ENCODE assay signal across 1 cellular context in the genomic region with DNA sequence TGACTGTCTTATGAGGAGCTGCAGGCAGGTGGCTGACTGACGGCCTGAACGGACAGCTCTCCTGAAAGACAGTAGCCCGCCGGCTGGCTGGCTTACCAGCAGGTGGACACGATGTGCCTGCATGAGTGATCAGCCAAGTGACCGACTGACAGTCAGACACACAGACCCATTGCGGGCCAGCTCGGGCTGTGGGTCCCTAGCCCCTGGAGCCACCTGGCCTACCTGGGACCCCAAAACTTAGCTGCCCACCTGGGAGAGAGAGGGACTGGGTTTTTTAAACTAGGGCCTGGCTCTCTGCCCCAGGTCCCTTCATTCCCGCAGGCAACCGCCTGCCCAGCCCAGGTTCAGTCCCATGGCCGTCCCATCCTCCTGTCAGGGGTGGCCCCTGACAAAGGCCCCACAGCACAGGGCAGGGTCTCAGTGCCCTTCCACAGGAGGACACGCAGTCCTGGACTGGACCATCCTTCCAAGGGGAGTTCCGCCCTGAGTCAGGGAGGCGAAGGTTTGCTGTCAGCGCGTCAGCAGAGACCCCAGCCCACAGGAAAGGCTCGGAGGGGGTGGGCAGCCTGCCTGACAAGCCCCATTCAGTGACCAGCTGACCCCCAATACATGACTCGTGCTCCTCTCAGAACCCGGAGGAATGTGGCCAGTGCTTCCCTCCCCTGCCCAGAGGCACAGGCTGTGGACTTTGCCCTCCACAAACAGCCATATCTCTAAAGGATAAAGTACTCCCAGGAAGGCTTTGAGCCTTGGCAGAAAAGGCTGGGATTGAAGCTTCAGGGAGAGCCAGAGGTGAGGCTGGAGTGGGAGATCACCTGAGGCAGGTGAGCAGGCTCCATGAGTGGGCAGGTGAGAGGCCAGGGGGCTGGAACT.
TF ChIP-seq lines count a peak whose summit lies in the region.

No MANE protein-coding gene starts in this region.

TF ChIP-seq in HepG2, 621 proteins besides CTCF, POLR2A, EP300 and RAD21 (continued from another document and continues in another):
- TF ChIP-seq, protein P1, sequence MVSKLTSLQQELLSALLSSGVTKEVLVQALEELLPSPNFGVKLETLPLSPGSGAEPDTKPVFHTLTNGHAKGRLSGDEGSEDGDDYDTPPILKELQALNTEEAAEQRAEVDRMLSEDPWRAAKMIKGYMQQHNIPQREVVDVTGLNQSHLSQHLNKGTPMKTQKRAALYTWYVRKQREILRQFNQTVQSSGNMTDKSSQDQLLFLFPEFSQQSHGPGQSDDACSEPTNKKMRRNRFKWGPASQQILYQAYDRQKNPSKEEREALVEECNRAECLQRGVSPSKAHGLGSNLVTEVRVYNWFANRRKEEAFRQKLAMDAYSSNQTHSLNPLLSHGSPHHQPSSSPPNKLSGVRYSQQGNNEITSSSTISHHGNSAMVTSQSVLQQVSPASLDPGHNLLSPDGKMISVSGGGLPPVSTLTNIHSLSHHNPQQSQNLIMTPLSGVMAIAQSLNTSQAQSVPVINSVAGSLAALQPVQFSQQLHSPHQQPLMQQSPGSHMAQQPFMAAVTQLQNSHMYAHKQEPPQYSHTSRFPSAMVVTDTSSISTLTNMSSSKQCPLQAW (CRISPR knock-in tag; IDR thresholded peaks at IDR 0.05), result peak; percentile 28; the same call in 1 of the 2 replicates
- TF ChIP-seq TBX2 (CRISPR knock-in tag; IDR thresholded peaks at IDR 0.05; ENCODE audit: borderline replicate concordance), result peak; percentile 61
- no peak for TF ChIP-seq ZNF160 (CRISPR knock-in tag; IDR thresholded peaks at IDR 0.05)
- TF ChIP-seq FOXA3 (CRISPR knock-in tag; IDR thresholded peaks at IDR 0.05), result peak; percentile 77
- TF ChIP-seq, protein P2, sequence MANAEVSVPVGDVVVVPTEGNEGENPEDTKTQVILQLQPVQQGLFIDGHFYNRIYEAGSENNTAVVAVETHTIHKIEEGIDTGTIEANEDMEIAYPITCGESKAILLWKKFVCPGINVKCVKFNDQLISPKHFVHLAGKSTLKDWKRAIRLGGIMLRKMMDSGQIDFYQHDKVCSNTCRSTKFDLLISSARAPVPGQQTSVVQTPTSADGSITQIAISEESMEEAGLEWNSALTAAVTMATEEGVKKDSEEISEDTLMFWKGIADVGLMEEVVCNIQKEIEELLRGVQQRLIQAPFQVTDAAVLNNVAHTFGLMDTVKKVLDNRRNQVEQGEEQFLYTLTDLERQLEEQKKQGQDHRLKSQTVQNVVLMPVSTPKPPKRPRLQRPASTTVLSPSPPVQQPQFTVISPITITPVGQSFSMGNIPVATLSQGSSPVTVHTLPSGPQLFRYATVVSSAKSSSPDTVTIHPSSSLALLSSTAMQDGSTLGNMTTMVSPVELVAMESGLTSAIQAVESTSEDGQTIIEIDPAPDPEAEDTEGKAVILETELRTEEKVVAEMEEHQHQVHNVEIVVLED (CRISPR knock-in tag; IDR thresholded peaks at IDR 0.05; ENCODE audit: borderline replicate concordance), result 0 out of 2 replicates have a peak, but pooled peaks have one; percentile 33
- peak; percentile 68 for TF ChIP-seq FOXO1 (CRISPR knock-in tag; IDR thresholded peaks at IDR 0.05)
- no peak for TF ChIP-seq HOXA7 (CRISPR knock-in tag; IDR thresholded peaks at IDR 0.05)
- TF ChIP-seq TGIF2 (CRISPR knock-in tag; IDR thresholded peaks at IDR 0.05), result peak; percentile 31; the same call in 1 of the 2 replicates
- TF ChIP-seq TP53 (CRISPR knock-in tag; conservative IDR thresholded peaks at IDR 0.05), result no peak
- no peak for TF ChIP-seq STAT5B (CRISPR knock-in tag; IDR thresholded peaks at IDR 0.05)
- TF ChIP-seq, protein P3, sequence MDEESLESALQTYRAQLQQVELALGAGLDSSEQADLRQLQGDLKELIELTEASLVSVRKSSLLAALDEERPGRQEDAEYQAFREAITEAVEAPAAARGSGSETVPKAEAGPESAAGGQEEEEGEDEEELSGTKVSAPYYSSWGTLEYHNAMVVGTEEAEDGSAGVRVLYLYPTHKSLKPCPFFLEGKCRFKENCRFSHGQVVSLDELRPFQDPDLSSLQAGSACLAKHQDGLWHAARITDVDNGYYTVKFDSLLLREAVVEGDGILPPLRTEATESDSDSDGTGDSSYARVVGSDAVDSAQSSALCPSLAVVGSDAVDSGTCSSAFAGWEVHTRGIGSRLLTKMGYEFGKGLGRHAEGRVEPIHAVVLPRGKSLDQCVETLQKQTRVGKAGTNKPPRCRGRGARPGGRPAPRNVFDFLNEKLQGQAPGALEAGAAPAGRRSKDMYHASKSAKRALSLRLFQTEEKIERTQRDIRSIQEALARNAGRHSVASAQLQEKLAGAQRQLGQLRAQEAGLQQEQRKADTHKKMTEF (CRISPR knock-in tag; IDR thresholded peaks at IDR 0.05), result peak; percentile 69; the same call in 1 of the 2 replicates
- TF ChIP-seq NR2C2 (CRISPR knock-in tag; IDR thresholded peaks at IDR 0.05; ENCODE audit: borderline replicate concordance), result peak; percentile 69; the same call in 1 of the 2 replicates
- TF ChIP-seq, protein P4, sequence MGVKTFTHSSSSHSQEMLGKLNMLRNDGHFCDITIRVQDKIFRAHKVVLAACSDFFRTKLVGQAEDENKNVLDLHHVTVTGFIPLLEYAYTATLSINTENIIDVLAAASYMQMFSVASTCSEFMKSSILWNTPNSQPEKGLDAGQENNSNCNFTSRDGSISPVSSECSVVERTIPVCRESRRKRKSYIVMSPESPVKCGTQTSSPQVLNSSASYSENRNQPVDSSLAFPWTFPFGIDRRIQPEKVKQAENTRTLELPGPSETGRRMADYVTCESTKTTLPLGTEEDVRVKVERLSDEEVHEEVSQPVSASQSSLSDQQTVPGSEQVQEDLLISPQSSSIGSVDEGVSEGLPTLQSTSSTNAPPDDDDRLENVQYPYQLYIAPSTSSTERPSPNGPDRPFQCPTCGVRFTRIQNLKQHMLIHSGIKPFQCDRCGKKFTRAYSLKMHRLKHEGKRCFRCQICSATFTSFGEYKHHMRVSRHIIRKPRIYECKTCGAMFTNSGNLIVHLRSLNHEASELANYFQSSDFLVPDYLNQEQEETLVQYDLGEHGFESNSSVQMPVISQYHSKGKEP (CRISPR knock-in tag; IDR thresholded peaks at IDR 0.05), result no peak
- TF ChIP-seq SKI (IDR thresholded peaks at IDR 0.05; ENCODE audit: partially characterized antibody), result no peak
- TF ChIP-seq ZBTB20 (CRISPR knock-in tag; IDR thresholded peaks at IDR 0.05; ENCODE audit: borderline replicate concordance, low read depth), result peak; percentile 86; the same call in 1 of the 2 replicates
- TF ChIP-seq NFE2L1 (CRISPR knock-in tag; IDR thresholded peaks at IDR 0.05; ENCODE audit: borderline replicate concordance), result no peak
- TF ChIP-seq, protein P5, sequence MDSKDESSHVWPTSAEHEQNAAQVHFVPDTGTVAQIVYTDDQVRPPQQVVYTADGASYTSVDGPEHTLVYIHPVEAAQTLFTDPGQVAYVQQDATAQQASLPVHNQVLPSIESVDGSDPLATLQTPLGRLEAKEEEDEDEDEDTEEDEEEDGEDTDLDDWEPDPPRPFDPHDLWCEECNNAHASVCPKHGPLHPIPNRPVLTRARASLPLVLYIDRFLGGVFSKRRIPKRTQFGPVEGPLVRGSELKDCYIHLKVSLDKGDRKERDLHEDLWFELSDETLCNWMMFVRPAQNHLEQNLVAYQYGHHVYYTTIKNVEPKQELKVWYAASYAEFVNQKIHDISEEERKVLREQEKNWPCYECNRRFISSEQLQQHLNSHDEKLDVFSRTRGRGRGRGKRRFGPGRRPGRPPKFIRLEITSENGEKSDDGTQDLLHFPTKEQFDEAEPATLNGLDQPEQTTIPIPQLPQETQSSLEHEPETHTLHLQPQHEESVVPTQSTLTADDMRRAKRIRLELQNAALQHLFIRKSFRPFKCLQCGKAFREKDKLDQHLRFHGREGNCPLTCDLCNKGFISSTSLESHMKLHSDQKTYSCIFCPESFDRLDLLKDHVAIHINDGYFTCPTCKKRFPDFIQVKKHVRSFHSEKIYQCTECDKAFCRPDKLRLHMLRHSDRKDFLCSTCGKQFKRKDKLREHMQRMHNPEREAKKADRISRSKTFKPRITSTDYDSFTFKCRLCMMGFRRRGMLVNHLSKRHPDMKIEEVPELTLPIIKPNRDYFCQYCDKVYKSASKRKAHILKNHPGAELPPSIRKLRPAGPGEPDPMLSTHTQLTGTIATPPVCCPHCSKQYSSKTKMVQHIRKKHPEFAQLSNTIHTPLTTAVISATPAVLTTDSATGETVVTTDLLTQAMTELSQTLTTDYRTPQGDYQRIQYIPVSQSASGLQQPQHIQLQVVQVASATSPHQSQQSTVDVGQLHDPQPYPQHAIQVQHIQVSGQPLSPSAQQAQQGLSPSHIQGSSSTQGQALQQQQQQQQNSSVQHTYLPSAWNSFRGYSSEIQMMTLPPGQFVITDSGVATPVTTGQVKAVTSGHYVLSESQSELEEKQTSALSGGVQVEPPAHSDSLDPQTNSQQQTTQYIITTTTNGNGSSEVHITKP (CRISPR knock-in tag; IDR thresholded peaks at IDR 0.05; ENCODE audit: low read depth), result peak; percentile 98
- no peak for TF ChIP-seq TEAD2 (CRISPR knock-in tag; IDR thresholded peaks at IDR 0.05)
- TF ChIP-seq, protein P6, sequence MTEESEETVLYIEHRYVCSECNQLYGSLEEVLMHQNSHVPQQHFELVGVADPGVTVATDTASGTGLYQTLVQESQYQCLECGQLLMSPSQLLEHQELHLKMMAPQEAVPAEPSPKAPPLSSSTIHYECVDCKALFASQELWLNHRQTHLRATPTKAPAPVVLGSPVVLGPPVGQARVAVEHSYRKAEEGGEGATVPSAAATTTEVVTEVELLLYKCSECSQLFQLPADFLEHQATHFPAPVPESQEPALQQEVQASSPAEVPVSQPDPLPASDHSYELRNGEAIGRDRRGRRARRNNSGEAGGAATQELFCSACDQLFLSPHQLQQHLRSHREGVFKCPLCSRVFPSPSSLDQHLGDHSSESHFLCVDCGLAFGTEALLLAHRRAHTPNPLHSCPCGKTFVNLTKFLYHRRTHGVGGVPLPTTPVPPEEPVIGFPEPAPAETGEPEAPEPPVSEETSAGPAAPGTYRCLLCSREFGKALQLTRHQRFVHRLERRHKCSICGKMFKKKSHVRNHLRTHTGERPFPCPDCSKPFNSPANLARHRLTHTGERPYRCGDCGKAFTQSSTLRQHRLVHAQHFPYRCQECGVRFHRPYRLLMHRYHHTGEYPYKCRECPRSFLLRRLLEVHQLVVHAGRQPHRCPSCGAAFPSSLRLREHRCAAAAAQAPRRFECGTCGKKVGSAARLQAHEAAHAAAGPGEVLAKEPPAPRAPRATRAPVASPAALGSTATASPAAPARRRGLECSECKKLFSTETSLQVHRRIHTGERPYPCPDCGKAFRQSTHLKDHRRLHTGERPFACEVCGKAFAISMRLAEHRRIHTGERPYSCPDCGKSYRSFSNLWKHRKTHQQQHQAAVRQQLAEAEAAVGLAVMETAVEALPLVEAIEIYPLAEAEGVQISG (CRISPR knock-in tag; IDR thresholded peaks at IDR 0.05), result peak; percentile 37; the same call in 1 of the 2 replicates
- TF ChIP-seq ZNF564 (CRISPR knock-in tag; IDR thresholded peaks at IDR 0.05), result no peak
- no peak for TF ChIP-seq ZNF343 (CRISPR knock-in tag; IDR thresholded peaks at IDR 0.05)
- no peak for TF ChIP-seq FOXP1 (IDR thresholded peaks at IDR 0.05)
- peak; percentile 63 for TF ChIP-seq FOXP1 (CRISPR knock-in tag; IDR thresholded peaks at IDR 0.05)
- TF ChIP-seq ZNF816 (CRISPR knock-in tag; IDR thresholded peaks at IDR 0.05; ENCODE audit: borderline replicate concordance), result no peak
- 0 out of 2 replicates have a peak, but pooled peaks have one; percentile 57 for TF ChIP-seq ZNF672 (CRISPR knock-in tag; IDR thresholded peaks at IDR 0.05)
- no peak for TF ChIP-seq ZNF546 (CRISPR knock-in tag; conservative IDR thresholded peaks at IDR 0.05)
- TF ChIP-seq ZSCAN21 (CRISPR knock-in tag; IDR thresholded peaks at IDR 0.05; ENCODE audit: borderline replicate concordance), result peak; percentile 51; the same call in 1 of the 2 replicates
- no peak for TF ChIP-seq ZNF567 (CRISPR knock-in tag; IDR thresholded peaks at IDR 0.05; ENCODE audit: borderline replicate concordance)
- TF ChIP-seq, protein P7, sequence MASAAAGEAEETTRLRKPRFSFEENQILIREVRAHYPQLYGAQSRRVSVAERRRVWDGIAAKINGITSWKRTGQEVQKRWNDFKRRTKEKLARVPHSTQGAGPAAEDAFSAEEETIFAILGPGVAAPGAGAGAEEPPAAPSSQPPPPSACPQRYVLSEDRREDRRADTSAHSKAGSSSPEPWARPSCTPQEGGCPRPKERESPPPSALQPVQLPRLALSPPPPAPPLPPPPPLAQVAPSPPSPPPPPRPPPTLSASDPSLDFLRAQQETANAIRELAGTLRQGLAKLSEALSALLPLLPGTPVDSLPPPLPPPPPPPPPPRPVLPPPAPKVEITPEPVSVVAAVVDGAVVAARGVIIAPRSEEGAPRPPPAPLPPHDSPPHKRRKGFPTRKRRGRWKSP (CRISPR knock-in tag; IDR thresholded peaks at IDR 0.05), result no peak
- TF ChIP-seq NR1H2 (CRISPR knock-in tag; IDR thresholded peaks at IDR 0.05; ENCODE audit: borderline replicate concordance, low read depth), result no peak; the same call in 1 of the 2 replicates
- peak; percentile 75; the same call in 1 of the 2 replicates for TF ChIP-seq ZC3H13 (CRISPR knock-in tag; IDR thresholded peaks at IDR 0.05)
- TF ChIP-seq, protein P8, sequence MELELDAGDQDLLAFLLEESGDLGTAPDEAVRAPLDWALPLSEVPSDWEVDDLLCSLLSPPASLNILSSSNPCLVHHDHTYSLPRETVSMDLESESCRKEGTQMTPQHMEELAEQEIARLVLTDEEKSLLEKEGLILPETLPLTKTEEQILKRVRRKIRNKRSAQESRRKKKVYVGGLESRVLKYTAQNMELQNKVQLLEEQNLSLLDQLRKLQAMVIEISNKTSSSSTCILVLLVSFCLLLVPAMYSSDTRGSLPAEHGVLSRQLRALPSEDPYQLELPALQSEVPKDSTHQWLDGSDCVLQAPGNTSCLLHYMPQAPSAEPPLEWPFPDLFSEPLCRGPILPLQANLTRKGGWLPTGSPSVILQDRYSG (CRISPR knock-in tag; IDR thresholded peaks at IDR 0.05), result no peak
- TF ChIP-seq, protein P9, sequence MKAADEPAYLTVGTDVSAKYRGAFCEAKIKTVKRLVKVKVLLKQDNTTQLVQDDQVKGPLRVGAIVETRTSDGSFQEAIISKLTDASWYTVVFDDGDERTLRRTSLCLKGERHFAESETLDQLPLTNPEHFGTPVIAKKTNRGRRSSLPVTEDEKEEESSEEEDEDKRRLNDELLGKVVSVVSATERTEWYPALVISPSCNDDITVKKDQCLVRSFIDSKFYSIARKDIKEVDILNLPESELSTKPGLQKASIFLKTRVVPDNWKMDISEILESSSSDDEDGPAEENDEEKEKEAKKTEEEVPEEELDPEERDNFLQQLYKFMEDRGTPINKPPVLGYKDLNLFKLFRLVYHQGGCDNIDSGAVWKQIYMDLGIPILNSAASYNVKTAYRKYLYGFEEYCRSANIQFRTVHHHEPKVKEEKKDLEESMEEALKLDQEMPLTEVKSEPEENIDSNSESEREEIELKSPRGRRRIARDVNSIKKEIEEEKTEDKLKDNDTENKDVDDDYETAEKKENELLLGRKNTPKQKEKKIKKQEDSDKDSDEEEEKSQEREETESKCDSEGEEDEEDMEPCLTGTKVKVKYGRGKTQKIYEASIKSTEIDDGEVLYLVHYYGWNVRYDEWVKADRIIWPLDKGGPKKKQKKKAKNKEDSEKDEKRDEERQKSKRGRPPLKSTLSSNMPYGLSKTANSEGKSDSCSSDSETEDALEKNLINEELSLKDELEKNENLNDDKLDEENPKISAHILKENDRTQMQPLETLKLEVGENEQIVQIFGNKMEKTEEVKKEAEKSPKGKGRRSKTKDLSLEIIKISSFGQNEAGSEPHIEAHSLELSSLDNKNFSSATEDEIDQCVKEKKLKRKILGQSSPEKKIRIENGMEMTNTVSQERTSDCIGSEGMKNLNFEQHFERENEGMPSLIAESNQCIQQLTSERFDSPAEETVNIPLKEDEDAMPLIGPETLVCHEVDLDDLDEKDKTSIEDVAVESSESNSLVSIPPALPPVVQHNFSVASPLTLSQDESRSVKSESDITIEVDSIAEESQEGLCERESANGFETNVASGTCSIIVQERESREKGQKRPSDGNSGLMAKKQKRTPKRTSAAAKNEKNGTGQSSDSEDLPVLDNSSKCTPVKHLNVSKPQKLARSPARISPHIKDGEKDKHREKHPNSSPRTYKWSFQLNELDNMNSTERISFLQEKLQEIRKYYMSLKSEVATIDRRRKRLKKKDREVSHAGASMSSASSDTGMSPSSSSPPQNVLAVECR (CRISPR knock-in tag; IDR thresholded peaks at IDR 0.05; ENCODE audit: borderline replicate concordance), result peak; percentile 14; the same call in 1 of the 2 replicates
- TF ChIP-seq ZNF775 (CRISPR knock-in tag; IDR thresholded peaks at IDR 0.05; ENCODE audit: borderline replicate concordance), result no peak
- TF ChIP-seq MIXL1 (CRISPR knock-in tag; IDR thresholded peaks at IDR 0.05), result peak; percentile 55
